In genomic region chr9:125932012-125932411, GRCh38 we compare ENCODE assay signal across 10 cellular contexts.
DNase-seq lines count a peak whose midpoint lies in the region; ATAC-seq and TF ChIP-seq lines count a peak whose summit lies in the region.
"Had no signal": no experiment of that assay in that cellular context is flagged by ENCODE, and none has a peak within 500 bp of the region (broad histone marks: within the 10 kb centered on the region; RNA-seq: fewer than 3 reads in every experiment).

No MANE protein-coding gene starts in this region.

- H3K4me3 ChIP-seq in HEK293 (ENCODE audit: low read depth, low read length) (no peak overlapping the region), smooth muscle cell (no peak overlapping the region)
- H3K4me3 ChIP-seq: body of pancreas had no signal

- POLR2A ChIA-PET in HEK293 (lab: Yijun Ruan, JAX) = no interaction called here

- H3F3A ChIP-seq in smooth muscle cell (ENCODE audit: low read depth) = peaks cover 9% of the 10 kb centered on the region

- H3K27ac ChIP-seq in HEK293 (ENCODE audit: extremely low read depth, low read depth, low read length) = no peak overlapping the region
- H3K27ac ChIP-seq in smooth muscle cell (ENCODE audit: low read depth) = peak overlapping the region; percentile 80
- H3K27ac ChIP-seq: body of pancreas, HL-60 had no signal

- no peaks in the 10 kb centered on the region for H4K20me1 ChIP-seq in smooth muscle cell (ENCODE audit: low read depth)

- TF ChIP-seq CTCF in HEK293 (tag by site-specific recombination; IDR thresholded peaks at IDR 0.05) (no peak), smooth muscle cell (IDR thresholded peaks at IDR 0.05; ENCODE audit: borderline replicate concordance, insufficient read depth, poor library complexity, severe bottlenecking) (no peak)

- DNase-seq in SW 1271 (lab: John Stamatoyannopoulos, UW) = peak; percentile 76 to 98
- peak; percentile 73 for DNase-seq in globus pallidus (ENCODE audit: low spot score)
- no peak for DNase-seq in smooth muscle cell (lab: John Stamatoyannopoulos, UW; ENCODE audit: unreplicated experiment)
- DNase-seq in DMS153 (lab: John Stamatoyannopoulos, UW) = no peak
- DNase-seq in central memory CD4-positive, alpha-beta T cell = no peak
- no peak for DNase-seq in mesenteric fat pad (ENCODE audit: low spot score)

- H3K27me3 ChIP-seq in smooth muscle cell (ENCODE audit: low read depth) = no peaks in the 10 kb centered on the region
- H3K27me3 ChIP-seq: body of pancreas had no signal

- WGBS in smooth muscle cell (ENCODE audit: low lambda C conversion rate) = 13% methylated on average over 5 of the region's 5 CpGs

- peak overlapping the region; percentile 21 for H3K9ac ChIP-seq in smooth muscle cell (ENCODE audit: low read depth)

- no peak overlapping the region for H2AFZ ChIP-seq in smooth muscle cell (ENCODE audit: low read depth)

- no peaks in the 10 kb centered on the region for H3K4me1 ChIP-seq in HEK293 (ENCODE audit: control insufficient read depth, insufficient read depth, low read length)
- peaks cover 9% of the 10 kb centered on the region for H3K4me1 ChIP-seq in smooth muscle cell (ENCODE audit: low read depth)
- H3K4me1 ChIP-seq: body of pancreas had no signal

- H3K4me2 ChIP-seq in smooth muscle cell = peak overlapping the region; percentile 61

- H3K36me3 ChIP-seq in HEK293 (ENCODE audit: control insufficient read depth in 2 of 2, insufficient read depth in 1 of 2, low read length in 2 of 2) (peaks cover 0 to 12% of the 10 kb centered on the region in 2 experiments; a peak in 1 of 3 replicates), smooth muscle cell (ENCODE audit: low read depth) (no peaks in the 10 kb centered on the region)

- H3K79me2 ChIP-seq in smooth muscle cell (ENCODE audit: low read depth) = no peaks in the 10 kb centered on the region

- CTCF ChIA-PET in HEK293 (lab: Yijun Ruan, JAX) = no interaction called here

- H3K9me3 ChIP-seq in HEK293 (ENCODE audit: control insufficient read depth, insufficient read depth, low read depth, low read length) = no peaks in the 10 kb centered on the region
- H3K9me3 ChIP-seq in smooth muscle cell (replicated peaks; ENCODE audit: low read depth) = no peaks in the 10 kb centered on the region
- H3K9me3 ChIP-seq: body of pancreas had no signal

- no peak for ATAC-seq in HG02623 (IDR thresholded peaks at IDR 0.05; ENCODE audit: unreplicated experiment)
- ATAC-seq: body of pancreas had no signal

TF ChIP-seq in HEK293, 187 proteins besides CTCF, POLR2A, EP300 and RAD21 (continues in another document):
- peak; percentile 34; the same call in 1 of the 2 replicates for TF ChIP-seq ZNF660 (tag by site-specific recombination; IDR thresholded peaks at IDR 0.05)
- no peak for TF ChIP-seq ZNF280C (tag by site-specific recombination; IDR thresholded peaks at IDR 0.05)
- TF ChIP-seq BCL6B (tag by site-specific recombination; IDR thresholded peaks at IDR 0.05) = no peak
- no peak for TF ChIP-seq ZBTB10 (tag by site-specific recombination; IDR thresholded peaks at IDR 0.05)
- no peak for TF ChIP-seq BCL11A (tag by site-specific recombination; IDR thresholded peaks at IDR 0.05; ENCODE audit: low read depth)
- TF ChIP-seq ZNF600 (tag by site-specific recombination; IDR thresholded peaks at IDR 0.05) = peak; percentile 94
- TF ChIP-seq ZNF560 (tag by site-specific recombination; IDR thresholded peaks at IDR 0.05; ENCODE audit: borderline replicate concordance) = no peak
- TF ChIP-seq ZNF133 (tag by site-specific recombination; IDR thresholded peaks at IDR 0.05) = peak; percentile 32; the same call in 1 of the 2 replicates
- TF ChIP-seq SCRT1 (tag by site-specific recombination; IDR thresholded peaks at IDR 0.05; ENCODE audit: borderline replicate concordance) = 0 out of 2 replicates have a peak, but pooled peaks have one; percentile 33
- no peak for TF ChIP-seq ZNF626 (tag by site-specific recombination; IDR thresholded peaks at IDR 0.05)
- no peak for TF ChIP-seq ZNF324 (tag by site-specific recombination; IDR thresholded peaks at IDR 0.05)
- TF ChIP-seq ZNF548 (tag by site-specific recombination; IDR thresholded peaks at IDR 0.05) = no peak
- TF ChIP-seq GLIS1 (tag by site-specific recombination; IDR thresholded peaks at IDR 0.05) = no peak
- no peak for TF ChIP-seq PRDM10 (tag by site-specific recombination; IDR thresholded peaks at IDR 0.05)
- TF ChIP-seq ZNF785 (tag by site-specific recombination; IDR thresholded peaks at IDR 0.05) = no peak
- 0 out of 2 replicates have a peak, but pooled peaks have one; percentile 31 for TF ChIP-seq ZNF629 (tag by site-specific recombination; IDR thresholded peaks at IDR 0.05)
- TF ChIP-seq SALL2 (tag by site-specific recombination; IDR thresholded peaks at IDR 0.05; ENCODE audit: borderline replicate concordance) = no peak
- TF ChIP-seq YY2 (tag by site-specific recombination; IDR thresholded peaks at IDR 0.05) = no peak
- no peak for TF ChIP-seq ZNF214 (tag by site-specific recombination; IDR thresholded peaks at IDR 0.05; ENCODE audit: borderline replicate concordance)
- peak; percentile 91 for TF ChIP-seq SCRT2 (tag by site-specific recombination; IDR thresholded peaks at IDR 0.05)

Comparison
In these comparisons a context has a peak if more than half of its experiments do, and no peak if none do; other contexts are left out.
1. DNase-seq: peak in SW 1271 (2 of 2) and globus pallidus (single experiment); none in smooth muscle cell (single experiment), DMS153 (single experiment), central memory CD4-positive, alpha-beta T cell (single experiment) and mesenteric fat pad (single experiment).